11 cellular contexts compared by ENCODE assay signal in the genomic region with DNA sequence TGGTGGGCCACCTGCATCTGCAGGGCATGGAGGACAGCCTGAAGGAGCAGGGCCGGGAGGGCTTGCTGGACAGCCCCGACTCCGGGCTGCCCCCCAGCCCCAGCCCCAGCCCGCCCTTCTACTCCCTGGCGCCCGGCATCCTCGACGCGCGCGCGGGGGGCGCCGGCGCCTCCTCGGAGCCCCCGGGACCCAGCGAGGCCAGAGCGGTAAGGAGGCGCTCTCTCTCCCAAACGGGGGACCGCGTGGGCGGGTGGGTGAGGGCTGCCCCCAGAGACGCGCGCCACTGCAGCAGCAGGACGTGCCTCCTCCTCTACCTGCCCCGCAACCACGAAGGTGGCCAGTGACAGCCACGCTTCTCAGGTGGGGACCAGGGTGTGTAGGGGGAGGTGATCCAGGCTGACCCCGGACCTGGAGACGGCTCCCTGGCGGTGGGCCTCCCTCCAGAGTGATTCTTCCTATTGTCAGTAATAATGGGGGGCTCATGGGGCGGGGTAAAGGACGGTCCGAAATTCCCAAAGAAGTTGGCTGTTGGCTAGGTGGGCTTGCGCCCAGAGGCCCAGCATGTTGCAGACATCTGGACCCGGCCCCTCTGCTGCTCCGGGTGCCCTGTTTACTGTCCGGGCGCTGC. TPM values are rescaled to one million over a fixed set of nuclear protein-coding genes. Genes with fewer than 3 reads are reported as not detected.
DNase-seq lines count a peak whose midpoint lies in the region; TF ChIP-seq lines count a peak whose summit lies in the region.
"Had no signal": no experiment of that assay in that cellular context is flagged by ENCODE, and none has a peak within 500 bp of the region (broad histone marks: within the 10 kb centered on the region; RNA-seq: fewer than 3 reads in every experiment).

No MANE protein-coding gene starts in this region.

- no peak overlapping the region for H2BK12ac ChIP-seq in mesenchymal stem cell (ENCODE audit: low read length in 2 of 2)

- H3K4me2 ChIP-seq in mesenchymal stem cell (ENCODE audit: low read length, poor library complexity, severe bottlenecking): peak overlapping the region; percentile 51

- H3K27ac ChIP-seq in mesenchymal stem cell (ENCODE audit: low read length, poor library complexity, severe bottlenecking) (no peak overlapping the region), subcutaneous abdominal adipose tissue (ENCODE audit: low read depth, low read length) (no peak overlapping the region)

- TF ChIP-seq CTCF in chondrocyte (IDR thresholded peaks at IDR 0.05): no peak

- no peak overlapping the region for H4K8ac ChIP-seq in mesenchymal stem cell (ENCODE audit: low read length)

- no peaks in the 10 kb centered on the region for H3K36me3 Mint-ChIP-seq in chondrocyte (ENCODE audit: low read depth)

- H2BK15ac ChIP-seq in mesenchymal stem cell (ENCODE audit: low read depth, poor library complexity, severe bottlenecking): peak overlapping the region; percentile 85

- no peak overlapping the region for H3K4ac ChIP-seq in mesenchymal stem cell (ENCODE audit: low read depth in 1 of 2, low read length in 2 of 2)

- peak overlapping the region; percentile 33 for H2AFZ ChIP-seq in mesenchymal stem cell (ENCODE audit: low read depth, low read length)

- no peaks in the 10 kb centered on the region for H3K79me1 ChIP-seq in mesenchymal stem cell (replicated peaks; ENCODE audit: low read length, poor library complexity, severe bottlenecking)

- no peak overlapping the region for H2BK120ac ChIP-seq in mesenchymal stem cell (ENCODE audit: low read depth, low read length)

- H3K14ac ChIP-seq in mesenchymal stem cell (ENCODE audit: low read length in 2 of 2): no peak overlapping the region

- H3K27ac Mint-ChIP-seq in chondrocyte (ENCODE audit: unreplicated experiment): no peak overlapping the region

- H3K23ac ChIP-seq in mesenchymal stem cell (ENCODE audit: low read length in 2 of 2): no peak overlapping the region

- H3K4me3 ChIP-seq in mesenchymal stem cell (ENCODE audit: insufficient read depth in 1 of 2, low read depth in 1 of 2, low read length in 2 of 2) (peak overlapping the region in 1 of 2 experiments; percentile 42), subcutaneous abdominal adipose tissue (ENCODE audit: low read depth in 1 of 5, low read length in 5 of 5) (peak overlapping the region in 3 of 5 donors; percentile 6 to 40 (median 36))

- H3K4me1 Mint-ChIP-seq in chondrocyte (ENCODE audit: low read depth): peaks cover 12% of the 10 kb centered on the region

- H3K9me3 ChIP-seq in mesenchymal stem cell (ENCODE audit: control insufficient read depth, low read length) (no peaks in the 10 kb centered on the region), subcutaneous abdominal adipose tissue (ENCODE audit: control insufficient read depth in 5 of 5, low read length in 5 of 5) (no peaks in the 10 kb centered on the region)
- H3K9me3 ChIP-seq: adrenal gland had no signal

- H3K4me1 ChIP-seq in mesenchymal stem cell (ENCODE audit: control insufficient read depth, insufficient read depth, low read depth, low read length) (peaks cover 15% of the 10 kb centered on the region), subcutaneous abdominal adipose tissue (ENCODE audit: control insufficient read depth in 5 of 5, insufficient read depth in 5 of 5, low read length in 5 of 5) (peaks cover 0 to 26% (median 10%) of the 10 kb centered on the region in 5 donors)

- H3K9me3 Mint-ChIP-seq in chondrocyte (ENCODE audit: low read depth): no peaks in the 10 kb centered on the region

- H3K18ac ChIP-seq in mesenchymal stem cell (ENCODE audit: low read depth in 1 of 2, low read length in 2 of 2): no peak overlapping the region

- H3K4me3 Mint-ChIP-seq in chondrocyte (ENCODE audit: unreplicated experiment): peak overlapping the region; percentile 67

- peaks cover 15% of the 10 kb centered on the region for H3K27me3 Mint-ChIP-seq in chondrocyte (ENCODE audit: low read depth)

- no peaks in the 10 kb centered on the region for H3K36me3 ChIP-seq in mesenchymal stem cell (ENCODE audit: control insufficient read depth in 1 of 2, insufficient read depth in 2 of 2, low read depth in 1 of 2, low read length in 2 of 2)
- no peaks in the 10 kb centered on the region for H3K36me3 ChIP-seq in subcutaneous abdominal adipose tissue (ENCODE audit: control insufficient read depth in 5 of 5, insufficient read depth in 5 of 5, low read length in 5 of 5)
- H3K36me3 ChIP-seq: adrenal gland had no signal

- peaks cover 64 to 68% of the 10 kb centered on the region in 2 experiments for H3K27me3 ChIP-seq in mesenchymal stem cell (ENCODE audit: control insufficient read depth in 1 of 2, insufficient read depth in 1 of 2, low read length in 2 of 2)
- peaks cover 14 to 36% (median 34%) of the 10 kb centered on the region in 5 donors for H3K27me3 ChIP-seq in subcutaneous abdominal adipose tissue (ENCODE audit: control insufficient read depth in 5 of 5, insufficient read depth in 4 of 5, low read length in 5 of 5)

- H3K9ac ChIP-seq in mesenchymal stem cell (ENCODE audit: low read length): no peak overlapping the region
- H3K9ac ChIP-seq in subcutaneous abdominal adipose tissue (ENCODE audit: low read length in 5 of 5): no peak overlapping the region

- DNase-seq in NCI-H748 (lab: John Stamatoyannopoulos, UW; ENCODE audit: unreplicated experiment) (peak; percentile 20), NCI-H748 treated with DMSO at 0.1 percent for 48 hours (lab: John Stamatoyannopoulos, UW) (no peak), chondrocyte (ENCODE audit: low spot score) (peak; percentile 72), mesenchymal stem cell (no peak), mesenteric fat pad (ENCODE audit: low spot score) (no peak), medulla oblongata (ENCODE audit: extremely low spot score) (no peak), NCI-H82 (lab: John Stamatoyannopoulos, UW) (no peak)
- DNase-seq: adrenal gland; NCI-H524 treated with DMSO at 0.1 percent for 48 hours; stimulated activated CD4-positive, alpha-beta T cell treated with anti-CD3 and anti-CD28 coated beads, Interleukin-4, amount 100 ng/mL, for 24 hours had no signal

- 15% methylated on average over 30 of the region's 42 CpGs for WGBS in mesenchymal stem cell

- H2AK5ac ChIP-seq in mesenchymal stem cell (ENCODE audit: low read length, severe bottlenecking): no peak overlapping the region

- H4K91ac ChIP-seq in mesenchymal stem cell (ENCODE audit: low read length): no peak overlapping the region

- no peak overlapping the region for H2BK5ac ChIP-seq in mesenchymal stem cell (ENCODE audit: low read depth, low read length, poor library complexity, severe bottlenecking)

RNA-seq across cellular contexts. Expression of gene RFLNA, which starts 0.7 kb away (rescaled TPM):
- total RNA-seq in chondrocyte (1.0 to 4.7 TPM (median 1.3 TPM) in 3 replicates), mesenteric fat pad (not detected)
- polyA plus RNA-seq in mesenchymal stem cell (2013, experiment 1 of 2): 1.3 TPM
- 1.1 TPM for polyA plus RNA-seq in mesenchymal stem cell (2013, experiment 2 of 2)

Comparison
In these comparisons a context has a peak if more than half of its experiments do, and no peak if none do; other contexts are left out.
1. DNase-seq: peak in NCI-H748 (single experiment) and chondrocyte (single experiment); none in NCI-H748 treated with DMSO at 0.1 percent for 48 hours (single experiment), mesenchymal stem cell (single experiment), mesenteric fat pad (single experiment), medulla oblongata (single experiment) and NCI-H82 (single experiment).